Comparison of ENCODE assay signal across 15 cellular contexts in genomic region chr11:76124905-76125566, GRCh38.
DNase-seq lines count a peak whose midpoint lies in the region; ATAC-seq and FAIRE-seq lines count a peak whose summit lies in the region.
"Had no signal": no experiment of that assay in that cellular context is flagged by ENCODE, and none has a peak within 500 bp of the region (broad histone marks: within the 10 kb centered on the region; RNA-seq: fewer than 3 reads in every experiment).

No MANE protein-coding gene starts in this region.

- intact Hi-C loops in dendritic cell treated with granulocyte-macrophage colony-stimulating factor and Interleukin-4, amounts not matched to agents 40 ng/mL and 50 ng/mL, for 4 days (cut with micrococcal nuclease) = loop anchor here (10.0 kb wide), 1 partner anchor 310 kb away; the partner anchor contains the start of gene UVRAG
- intact Hi-C loops in activated T-helper 1 cell treated with anti-CD3 and anti-CD28 coated beads, Interleukin-12 subunit alpha, Interleukin-12 subunit beta, Interleukin-2, Interleukin-4 antibody, amounts not matched to agents 30 ng/mL and 10 ng/mL and 1 ng/mL, durations not matched to agents 14 hours and 24 hours and 36 hours (cut with micrococcal nuclease) = no loop called here

- peaks cover 7% of the 10 kb centered on the region for H3K36me3 Mint-ChIP-seq in IgD-negative memory B cell
- peaks cover 55% of the 10 kb centered on the region for H3K36me3 Mint-ChIP-seq in dendritic cell treated with granulocyte-macrophage colony-stimulating factor and Interleukin-4, amounts not matched to agents 40 ng/mL and 50 ng/mL, for 4 days (ENCODE audit: low read depth)
- H3K36me3 Mint-ChIP-seq in activated naive CD8-positive, alpha-beta T cell treated with anti-CD3 and anti-CD28 coated beads for 36 hours = peaks cover 6% of the 10 kb centered on the region
- no peaks in the 10 kb centered on the region for H3K36me3 Mint-ChIP-seq in activated T-helper 1 cell treated with anti-CD3 and anti-CD28 coated beads, Interleukin-12 subunit alpha, Interleukin-12 subunit beta, Interleukin-2, Interleukin-4 antibody, amounts not matched to agents 30 ng/mL and 10 ng/mL and 1 ng/mL, durations not matched to agents 14 hours and 24 hours and 36 hours (ENCODE audit: low read depth)

- H3K27ac Mint-ChIP-seq in IgD-negative memory B cell = peak overlapping the region in 2 of 3 donors; percentile 3 to 39
- H3K27ac Mint-ChIP-seq in dendritic cell treated with granulocyte-macrophage colony-stimulating factor and Interleukin-4, amounts not matched to agents 40 ng/mL and 50 ng/mL, for 4 days = peak overlapping the region; percentile 74
- no peak overlapping the region for H3K27ac Mint-ChIP-seq in activated naive CD8-positive, alpha-beta T cell treated with anti-CD3 and anti-CD28 coated beads for 36 hours
- no peak overlapping the region for H3K27ac Mint-ChIP-seq in activated T-helper 1 cell treated with anti-CD3 and anti-CD28 coated beads, Interleukin-12 subunit alpha, Interleukin-12 subunit beta, Interleukin-2, Interleukin-4 antibody, amounts not matched to agents 30 ng/mL and 10 ng/mL and 1 ng/mL, durations not matched to agents 14 hours and 24 hours and 36 hours
- H3K27ac Mint-ChIP-seq: activated CD4-positive, alpha-beta T cell treated with anti-CD3 and anti-CD28 coated beads, Interleukin-2, amount 10 ng/mL, durations not matched to agents 7 days and 5 days had no signal

- no peaks in the 10 kb centered on the region for H3K27me3 Mint-ChIP-seq in IgD-negative memory B cell
- H3K27me3 Mint-ChIP-seq in dendritic cell treated with granulocyte-macrophage colony-stimulating factor and Interleukin-4, amounts not matched to agents 40 ng/mL and 50 ng/mL, for 4 days = no peaks in the 10 kb centered on the region
- no peaks in the 10 kb centered on the region for H3K27me3 Mint-ChIP-seq in activated naive CD8-positive, alpha-beta T cell treated with anti-CD3 and anti-CD28 coated beads for 36 hours
- no peaks in the 10 kb centered on the region for H3K27me3 Mint-ChIP-seq in activated T-helper 1 cell treated with anti-CD3 and anti-CD28 coated beads, Interleukin-12 subunit alpha, Interleukin-12 subunit beta, Interleukin-2, Interleukin-4 antibody, amounts not matched to agents 30 ng/mL and 10 ng/mL and 1 ng/mL, durations not matched to agents 14 hours and 24 hours and 36 hours (ENCODE audit: insufficient read depth)
- H3K27me3 Mint-ChIP-seq: activated CD4-positive, alpha-beta T cell treated with anti-CD3 and anti-CD28 coated beads, Interleukin-2, amount 10 ng/mL, durations not matched to agents 7 days and 5 days had no signal

- peaks cover 1 to 19% (median 15%) of the 10 kb centered on the region in 3 donors for H3K4me1 Mint-ChIP-seq in IgD-negative memory B cell
- H3K4me1 Mint-ChIP-seq in dendritic cell treated with granulocyte-macrophage colony-stimulating factor and Interleukin-4, amounts not matched to agents 40 ng/mL and 50 ng/mL, for 4 days (ENCODE audit: low read depth) = peaks cover 44% of the 10 kb centered on the region
- peaks cover 11% of the 10 kb centered on the region for H3K4me1 Mint-ChIP-seq in activated naive CD8-positive, alpha-beta T cell treated with anti-CD3 and anti-CD28 coated beads for 36 hours
- no peaks in the 10 kb centered on the region for H3K4me1 Mint-ChIP-seq in activated T-helper 1 cell treated with anti-CD3 and anti-CD28 coated beads, Interleukin-12 subunit alpha, Interleukin-12 subunit beta, Interleukin-2, Interleukin-4 antibody, amounts not matched to agents 30 ng/mL and 10 ng/mL and 1 ng/mL, durations not matched to agents 14 hours and 24 hours and 36 hours (ENCODE audit: low read depth)
- H3K4me1 Mint-ChIP-seq: activated CD4-positive, alpha-beta T cell treated with anti-CD3 and anti-CD28 coated beads, Interleukin-2, amount 10 ng/mL, durations not matched to agents 7 days and 5 days had no signal

- FAIRE-seq in GM19239 (lab: Jason Lieb, UNC) = peak; percentile 79

- ATAC-seq in HG02852 (IDR thresholded peaks at IDR 0.05; ENCODE audit: unreplicated experiment) = no peak
- ATAC-seq: esophagus mucosa had no signal

- DNase-seq in CD1c-positive myeloid dendritic cell (ENCODE audit: extremely low spot score) (peak; percentile 33), GM19239 (ENCODE audit: insufficient read length, low spot score) (no peak), NCI-H128 (lab: John Stamatoyannopoulos, UW; ENCODE audit: unreplicated experiment) (no peak)
- no peak for DNase-seq in activated naive CD8-positive, alpha-beta T cell treated with anti-CD3 and anti-CD28 coated beads for 36 hours
- DNase-seq in activated T-helper 1 cell treated with anti-CD3 and anti-CD28 coated beads, Interleukin-12 subunit alpha, Interleukin-12 subunit beta, Interleukin-2, Interleukin-4 antibody, amounts not matched to agents 30 ng/mL and 10 ng/mL and 1 ng/mL, durations not matched to agents 14 hours and 24 hours and 36 hours (ENCODE audit: low spot score) = no peak
- DNase-seq: activated CD4-positive, alpha-beta T cell treated with anti-CD3 and anti-CD28 coated beads, Interleukin-2, amount 10 ng/mL, durations not matched to agents 7 days and 5 days; activated T-cell treated with anti-CD3 and anti-CD28 coated beads, Interleukin-2, amount 50 U/mL, for 48 hours; adrenal gland; GOT3; NCI-H2029; NCI-H774 had no signal

- peak overlapping the region in 1 of 4 donors; percentile 32 for H3K4me3 Mint-ChIP-seq in IgD-negative memory B cell
- H3K4me3 Mint-ChIP-seq in dendritic cell treated with granulocyte-macrophage colony-stimulating factor and Interleukin-4, amounts not matched to agents 40 ng/mL and 50 ng/mL, for 4 days = peak overlapping the region; percentile 6
- no peak overlapping the region for H3K4me3 Mint-ChIP-seq in activated naive CD8-positive, alpha-beta T cell treated with anti-CD3 and anti-CD28 coated beads for 36 hours
- H3K4me3 Mint-ChIP-seq in activated T-helper 1 cell treated with anti-CD3 and anti-CD28 coated beads, Interleukin-12 subunit alpha, Interleukin-12 subunit beta, Interleukin-2, Interleukin-4 antibody, amounts not matched to agents 30 ng/mL and 10 ng/mL and 1 ng/mL, durations not matched to agents 14 hours and 24 hours and 36 hours = no peak overlapping the region
- H3K4me3 Mint-ChIP-seq: activated CD4-positive, alpha-beta T cell treated with anti-CD3 and anti-CD28 coated beads, Interleukin-2, amount 10 ng/mL, durations not matched to agents 7 days and 5 days had no signal

- no peaks in the 10 kb centered on the region for H3K9me3 Mint-ChIP-seq in IgD-negative memory B cell
- H3K9me3 Mint-ChIP-seq in dendritic cell treated with granulocyte-macrophage colony-stimulating factor and Interleukin-4, amounts not matched to agents 40 ng/mL and 50 ng/mL, for 4 days = no peaks in the 10 kb centered on the region
- no peaks in the 10 kb centered on the region for H3K9me3 Mint-ChIP-seq in activated naive CD8-positive, alpha-beta T cell treated with anti-CD3 and anti-CD28 coated beads for 36 hours
- no peaks in the 10 kb centered on the region for H3K9me3 Mint-ChIP-seq in activated T-helper 1 cell treated with anti-CD3 and anti-CD28 coated beads, Interleukin-12 subunit alpha, Interleukin-12 subunit beta, Interleukin-2, Interleukin-4 antibody, amounts not matched to agents 30 ng/mL and 10 ng/mL and 1 ng/mL, durations not matched to agents 14 hours and 24 hours and 36 hours
- H3K9me3 Mint-ChIP-seq: activated CD4-positive, alpha-beta T cell treated with anti-CD3 and anti-CD28 coated beads, Interleukin-2, amount 10 ng/mL, durations not matched to agents 7 days and 5 days had no signal

Comparison
In these comparisons a context has a peak if more than half of its experiments do, and no peak if none do; other contexts are left out.
1. H3K27ac Mint-ChIP-seq: peak in IgD-negative memory B cell (2 of 3) and dendritic cell treated with granulocyte-macrophage colony-stimulating factor and Interleukin-4, amounts not matched to agents 40 ng/mL and 50 ng/mL, for 4 days (single experiment); none in activated naive CD8-positive, alpha-beta T cell treated with anti-CD3 and anti-CD28 coated beads for 36 hours (single experiment) and activated T-helper 1 cell treated with anti-CD3 and anti-CD28 coated beads, Interleukin-12 subunit alpha, Interleukin-12 subunit beta, Interleukin-2, Interleukin-4 antibody, amounts not matched to agents 30 ng/mL and 10 ng/mL and 1 ng/mL, durations not matched to agents 14 hours and 24 hours and 36 hours (single experiment).